ENCODE assay signal across 8 cellular contexts in the genomic region with DNA sequence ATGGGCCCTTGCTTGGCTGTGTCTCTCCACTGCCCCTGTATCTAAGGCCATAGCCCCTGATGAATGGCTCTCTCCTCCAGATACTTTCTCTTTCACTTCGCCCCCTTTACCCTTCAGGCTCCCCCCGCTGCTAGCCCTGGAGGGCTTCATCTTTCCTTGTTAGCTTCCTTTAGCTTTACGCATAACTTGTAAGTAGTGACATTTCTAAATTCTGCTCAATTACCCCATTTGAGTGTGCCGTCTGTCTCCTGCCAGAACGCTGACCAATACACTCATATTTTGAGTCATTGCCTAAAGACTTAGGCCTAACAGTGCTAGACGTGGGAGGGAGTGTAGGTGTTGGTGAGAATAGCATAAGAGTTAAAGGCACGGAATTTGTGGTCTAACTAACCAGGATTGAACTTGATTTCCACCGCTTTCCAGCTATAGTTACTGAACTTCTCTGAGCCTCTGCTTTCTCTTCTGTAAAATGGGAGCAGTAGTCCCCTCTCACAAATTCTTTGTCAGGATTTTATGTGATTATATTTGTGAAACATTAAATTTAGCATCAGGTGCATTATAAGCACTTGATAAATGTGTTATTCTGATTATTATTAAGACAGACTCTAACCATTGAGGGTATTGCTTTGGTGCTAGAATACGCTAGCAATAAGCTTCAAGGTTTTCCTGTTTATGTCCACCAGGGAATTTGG.
DNase-seq lines count a peak whose midpoint lies in the region; ATAC-seq and TF ChIP-seq lines count a peak whose summit lies in the region.

No MANE protein-coding gene starts in this region.

- peaks cover 4% of the 10 kb centered on the region for H3K9me3 Mint-ChIP-seq in activated CD4-positive, alpha-beta memory T cell treated with anti-CD3 and anti-CD28 coated beads, Interleukin-2, amount 10 ng/mL, durations not matched to agents 7 days and 5 days

- ATAC-seq in GM18511 (IDR thresholded peaks at IDR 0.05; ENCODE audit: unreplicated experiment) (peak; percentile 84), HG02642 (IDR thresholded peaks at IDR 0.05; ENCODE audit: poor library complexity, unreplicated experiment) (peak; percentile 75)

- intact Hi-C loops in vagina (cut with DNase I): loop anchor here (10.0 kb wide), 1 partner anchor 119 kb away; no protein-coding TSS in a partner anchor

- H3K9ac ChIP-seq in mucosa of rectum (ENCODE audit: low read depth in 1 of 2, low read length in 2 of 2): peak overlapping the region in 1 of 2 donors; percentile 18

- H3K27me3 ChIP-seq in mucosa of rectum (ENCODE audit: control insufficient read depth in 2 of 2, insufficient read depth in 2 of 2, low read length in 2 of 2): no peaks in the 10 kb centered on the region
- H3K27me3 ChIP-seq in vagina: no peaks in the 10 kb centered on the region
- H3K27me3 ChIP-seq in WERI-Rb-1 (ENCODE audit: insufficient read depth, low read depth, severe bottlenecking): no peaks in the 10 kb centered on the region

- peak overlapping the region; percentile 45 to 53 for H3K27ac ChIP-seq in mucosa of rectum (ENCODE audit: low read depth in 2 of 2, low read length in 2 of 2)
- H3K27ac ChIP-seq in vagina: peak overlapping the region; percentile 87
- H3K27ac ChIP-seq in WERI-Rb-1: no peak overlapping the region

- H3K4me3 Mint-ChIP-seq in activated CD4-positive, alpha-beta memory T cell treated with anti-CD3 and anti-CD28 coated beads, Interleukin-2, amount 10 ng/mL, durations not matched to agents 7 days and 5 days: peak overlapping the region; percentile 70

- H3K9me3 ChIP-seq in mucosa of rectum (ENCODE audit: control insufficient read depth in 2 of 2, low read length in 2 of 2) (no peaks in the 10 kb centered on the region), vagina (no peaks in the 10 kb centered on the region), WERI-Rb-1 (ENCODE audit: severe bottlenecking) (peaks cover 6% of the 10 kb centered on the region)

- H3K27me3 Mint-ChIP-seq in activated CD4-positive, alpha-beta memory T cell treated with anti-CD3 and anti-CD28 coated beads, Interleukin-2, amount 10 ng/mL, durations not matched to agents 7 days and 5 days: no peaks in the 10 kb centered on the region

- DNase-seq in activated CD4-positive, alpha-beta memory T cell treated with anti-CD3 and anti-CD28 coated beads, Interleukin-2, amount 10 ng/mL, durations not matched to agents 7 days and 5 days: peak; percentile 33
- DNase-seq in vagina (ENCODE audit: extremely low spot score in 2 of 2) (peak; percentile 4 to 62), hippocampal formation (lab: John Stamatoyannopoulos, UW) (no peak), WERI-Rb-1 (no peak), hypothalamus (lab: John Stamatoyannopoulos, UW) (no peak)

- CTCF ChIA-PET in activated CD4-positive, alpha-beta memory T cell treated with anti-CD3 and anti-CD28 coated beads, Interleukin-2, amount 10 ng/mL, durations not matched to agents 7 days and 5 days (lab: Charles Lee): interaction anchor here (1.0 to 1.9 kb wide), 6 partner anchors 14 to 413 kb away, joined by 3 to 6 read pairs (median 4); no protein-coding TSS in a partner anchor

- H3K4me1 ChIP-seq in mucosa of rectum (ENCODE audit: control insufficient read depth in 2 of 2, insufficient read depth in 2 of 2, low read length in 2 of 2) (peaks cover 0 to 2% of the 10 kb centered on the region in 2 donors), vagina (peaks cover 73% of the 10 kb centered on the region)

- no peaks in the 10 kb centered on the region for H3K36me3 Mint-ChIP-seq in activated CD4-positive, alpha-beta memory T cell treated with anti-CD3 and anti-CD28 coated beads, Interleukin-2, amount 10 ng/mL, durations not matched to agents 7 days and 5 days (ENCODE audit: low read depth)

- H3K4me1 Mint-ChIP-seq in activated CD4-positive, alpha-beta memory T cell treated with anti-CD3 and anti-CD28 coated beads, Interleukin-2, amount 10 ng/mL, durations not matched to agents 7 days and 5 days: peaks cover 34% of the 10 kb centered on the region

- H3K4me3 ChIP-seq in mucosa of rectum (ENCODE audit: low read length in 2 of 2) (peak overlapping the region in 1 of 2 donors; percentile 37), vagina (peak overlapping the region; percentile 3 to 19), WERI-Rb-1 (ENCODE audit: low read depth, low read length) (no peak overlapping the region)

- H3K36me3 ChIP-seq in mucosa of rectum (ENCODE audit: control insufficient read depth in 2 of 2, insufficient read depth in 2 of 2, low read length in 2 of 2) (no peaks in the 10 kb centered on the region), vagina (no peaks in the 10 kb centered on the region), WERI-Rb-1 (no peaks in the 10 kb centered on the region)

- POLR2A ChIA-PET in activated CD4-positive, alpha-beta memory T cell treated with anti-CD3 and anti-CD28 coated beads, Interleukin-2, amount 10 ng/mL, durations not matched to agents 7 days and 5 days (lab: Charles Lee): interaction anchor here (1.0 to 3.7 kb wide), 13 partner anchors 14 to 380 kb away, joined by 3 to 39 read pairs (median 7); no protein-coding TSS in a partner anchor

- TF ChIP-seq POLR2A in vagina (IDR thresholded peaks at IDR 0.05): no peak

- peak overlapping the region; percentile 79 for H3K27ac Mint-ChIP-seq in activated CD4-positive, alpha-beta memory T cell treated with anti-CD3 and anti-CD28 coated beads, Interleukin-2, amount 10 ng/mL, durations not matched to agents 7 days and 5 days

- TF ChIP-seq CTCF in vagina (IDR thresholded peaks at IDR 0.05) (no peak), WERI-Rb-1 (IDR thresholded peaks at IDR 0.05; ENCODE audit: low read depth, low read length) (no peak)

Comparison
In these comparisons a context has a peak if more than half of its experiments do, and no peak if none do; other contexts are left out.
1. DNase-seq: peak in activated CD4-positive, alpha-beta memory T cell treated with anti-CD3 and anti-CD28 coated beads, Interleukin-2, amount 10 ng/mL, durations not matched to agents 7 days and 5 days (single experiment) and vagina (2 of 2); none in hippocampal formation (0 of 2), WERI-Rb-1 (single experiment) and hypothalamus (0 of 51).